19 cellular contexts compared by ENCODE assay signal in genomic region chr16:89013692-89014455, GRCh38. TPM values are rescaled to one million over a fixed set of nuclear protein-coding genes. Genes with fewer than 3 reads are reported as not detected.
A peak's percentile ranks its signal among the peaks of the same experiment; 100 is the strongest.
DNase-seq lines count a peak whose midpoint lies in the region; ATAC-seq and TF ChIP-seq lines count a peak whose summit lies in the region.
"Had no signal": no experiment of that assay in that cellular context is flagged by ENCODE, and none has a peak within 500 bp of the region (broad histone marks: within the 10 kb centered on the region; RNA-seq: fewer than 3 reads in every experiment).

No MANE protein-coding gene starts in this region.

- H3K27me3 Mint-ChIP-seq in natural killer cell treated with Interleukin-12 subunit alpha and Interleukin-12 subunit beta and Interleukin-15 and Interleukin-18, amount 100 ng/mL, for 72 hours = peaks cover 14 to 20% of the 10 kb centered on the region in 2 donors
- H3K27me3 Mint-ChIP-seq in natural killer cell (ENCODE audit: low read depth in 2 of 2) (peaks cover 7 to 9% of the 10 kb centered on the region in 2 donors), endodermal cell (ENCODE audit: insufficient read depth) (peaks cover 9% of the 10 kb centered on the region)

- H2AFZ ChIP-seq in osteoblast (ENCODE audit: low read length) = no peak overlapping the region

- H3K79me2 ChIP-seq in osteoblast (ENCODE audit: insufficient read depth, low read length) = no peaks in the 10 kb centered on the region

- no peak overlapping the region for H3K27ac ChIP-seq in endodermal cell (ENCODE audit: low read depth, low read length)
- no peak overlapping the region for H3K27ac ChIP-seq in osteoblast (ENCODE audit: low read depth, low read length)
- H3K27ac ChIP-seq: BLaER1 treated with 17β-estradiol and CSF1 and Interleukin-3, amounts not matched to agents 10 nM and 100 nM; HL-60 had no signal

- peak; percentile 35 for DNase-seq in natural killer cell treated with Interleukin-12 subunit alpha and Interleukin-12 subunit beta and Interleukin-15 and Interleukin-18, amount 100 ng/mL, for 72 hours (ENCODE audit: low spot score)
- DNase-seq in natural killer cell = no peak
- peak; percentile 28 for DNase-seq in endodermal cell
- peak; percentile 65 for DNase-seq in osteoblast (ENCODE audit: insufficient read length, low spot score, missing footprints)
- DNase-seq in HCEC 1CT = no peak
- no peak for DNase-seq in pons (ENCODE audit: low spot score)
- DNase-seq in activated CD4-positive, alpha-beta T cell treated with anti-CD3 and anti-CD28 coated beads for 1 hour = no peak
- DNase-seq: CD8-positive, alpha-beta T cell; H9; KBM-7; NCI-H1092 treated with DMSO at 0.1 percent for 48 hours; NCI-H1436 treated with DMSO at 0.1 percent for 48 hours; NCI-H2029; NCI-H446; NCI-H526; SHP77 had no signal

- intact Hi-C loops in natural killer cell (cut with micrococcal nuclease) = no loop called here

- no peaks in the 10 kb centered on the region for H3K4me1 ChIP-seq in endodermal cell (ENCODE audit: control insufficient read depth, insufficient read depth, low read length)
- H3K4me1 ChIP-seq in osteoblast (ENCODE audit: insufficient read depth, low read length) = no peaks in the 10 kb centered on the region
- H3K4me1 ChIP-seq: BLaER1 treated with 17β-estradiol and CSF1 and Interleukin-3, amounts not matched to agents 10 nM and 100 nM had no signal

- H3K27ac Mint-ChIP-seq in natural killer cell treated with Interleukin-12 subunit alpha and Interleukin-12 subunit beta and Interleukin-15 and Interleukin-18, amount 100 ng/mL, for 72 hours = no peak overlapping the region
- H3K27ac Mint-ChIP-seq in natural killer cell = no peak overlapping the region
- no peak overlapping the region for H3K27ac Mint-ChIP-seq in endodermal cell
- H3K27ac Mint-ChIP-seq: CD8-positive, alpha-beta T cell; H9 had no signal

- peaks cover 7% of the 10 kb centered on the region for H3K36me3 Mint-ChIP-seq in natural killer cell treated with Interleukin-12 subunit alpha and Interleukin-12 subunit beta and Interleukin-15 and Interleukin-18, amount 100 ng/mL, for 72 hours
- no peaks in the 10 kb centered on the region for H3K36me3 Mint-ChIP-seq in natural killer cell
- H3K36me3 Mint-ChIP-seq in endodermal cell (ENCODE audit: low read depth) = no peaks in the 10 kb centered on the region
- H3K36me3 Mint-ChIP-seq: CD8-positive, alpha-beta T cell had no signal

- H4K20me1 ChIP-seq in osteoblast (ENCODE audit: insufficient read depth, low read length) = no peaks in the 10 kb centered on the region

- WGBS in endodermal cell (ENCODE audit: insufficient coverage in 1 of 2, insufficient read length in 1 of 2), 2 experiments = 79 to 90% methylated on average over 12 to 22 of the region's 25 CpGs

- H3K9me3 ChIP-seq in endodermal cell (ENCODE audit: control insufficient read depth, low read length) (no peaks in the 10 kb centered on the region), osteoblast (ENCODE audit: low read depth, low read length) (no peaks in the 10 kb centered on the region)

- peaks cover 12% of the 10 kb centered on the region for H3K9me3 Mint-ChIP-seq in natural killer cell treated with Interleukin-12 subunit alpha and Interleukin-12 subunit beta and Interleukin-15 and Interleukin-18, amount 100 ng/mL, for 72 hours
- peaks cover 0 to 4% of the 10 kb centered on the region in 2 donors for H3K9me3 Mint-ChIP-seq in natural killer cell
- peaks cover 6% of the 10 kb centered on the region for H3K9me3 Mint-ChIP-seq in endodermal cell
- H3K9me3 Mint-ChIP-seq: CD8-positive, alpha-beta T cell had no signal

- peaks cover 9% of the 10 kb centered on the region in 2 donors for H3K4me1 Mint-ChIP-seq in natural killer cell treated with Interleukin-12 subunit alpha and Interleukin-12 subunit beta and Interleukin-15 and Interleukin-18, amount 100 ng/mL, for 72 hours (ENCODE audit: low read depth in 2 of 2)
- H3K4me1 Mint-ChIP-seq in natural killer cell (no peaks in the 10 kb centered on the region), endodermal cell (no peaks in the 10 kb centered on the region)

- no peak overlapping the region for H3K9ac ChIP-seq in endodermal cell (ENCODE audit: extremely low read depth, low read length, poor library complexity, severe bottlenecking)
- H3K9ac ChIP-seq: BLaER1 treated with 17β-estradiol and CSF1 and Interleukin-3, amounts not matched to agents 10 nM and 100 nM had no signal

- H3K4me2 ChIP-seq in osteoblast (ENCODE audit: insufficient read depth, low read length) = no peak overlapping the region
- H3K4me2 ChIP-seq: BLaER1 treated with 17β-estradiol and CSF1 and Interleukin-3, amounts not matched to agents 10 nM and 100 nM had no signal

- TF ChIP-seq CTCF in natural killer cell (IDR thresholded peaks at IDR 0.05) = no peak
- no peak for TF ChIP-seq CTCF in endodermal cell (conservative IDR thresholded peaks at IDR 0.05)
- no peak for TF ChIP-seq CTCF in osteoblast (IDR thresholded peaks at IDR 0.05; ENCODE audit: extremely low read depth, low read depth, low read length)

- no peaks in the 10 kb centered on the region for H3K36me3 ChIP-seq in endodermal cell (ENCODE audit: control insufficient read depth, insufficient read depth, low read length)
- no peaks in the 10 kb centered on the region for H3K36me3 ChIP-seq in osteoblast (ENCODE audit: insufficient read depth, low read length)
- H3K36me3 ChIP-seq: BLaER1 treated with 17β-estradiol and CSF1 and Interleukin-3, amounts not matched to agents 10 nM and 100 nM had no signal

- ATAC-seq in natural killer cell treated with Interleukin-12 subunit alpha and Interleukin-12 subunit beta and Interleukin-15 and Interleukin-18, amount 100 ng/mL, for 72 hours = no peak
- ATAC-seq in natural killer cell = no peak
- ATAC-seq: CD8-positive, alpha-beta T cell had no signal

- H3K4me3 Mint-ChIP-seq in natural killer cell treated with Interleukin-12 subunit alpha and Interleukin-12 subunit beta and Interleukin-15 and Interleukin-18, amount 100 ng/mL, for 72 hours = no peak overlapping the region
- no peak overlapping the region for H3K4me3 Mint-ChIP-seq in natural killer cell
- no peak overlapping the region for H3K4me3 Mint-ChIP-seq in endodermal cell
- H3K4me3 Mint-ChIP-seq: CD8-positive, alpha-beta T cell; H9 had no signal

- H3K4me3 ChIP-seq in endodermal cell (ENCODE audit: low read length) (no peak overlapping the region), osteoblast (ENCODE audit: insufficient read depth, low read length) (no peak overlapping the region)
- H3K4me3 ChIP-seq: BLaER1 treated with 17β-estradiol and CSF1 and Interleukin-3, amounts not matched to agents 10 nM and 100 nM had no signal

- H3K27me3 ChIP-seq in endodermal cell (ENCODE audit: control insufficient read depth, insufficient read depth, low read length, poor library complexity, severe bottlenecking) (no peaks in the 10 kb centered on the region), osteoblast (ENCODE audit: insufficient read depth, low read length) (no peaks in the 10 kb centered on the region)

RNA-seq across cellular contexts. Expression of gene CBFA2T3, which starts 36.9 kb away (rescaled TPM):
- total RNA-seq in natural killer cell treated with Interleukin-12 subunit alpha and Interleukin-12 subunit beta and Interleukin-15 and Interleukin-18, amount 100 ng/mL, for 72 hours = 1 to 10 TPM; 2.3 to 2.9 TPM
- total RNA-seq in natural killer cell (1 to 10 TPM; 2.5 to 7.8 (median 4.2) TPM), endodermal cell (1 to 10 TPM; 1.0 to 3.1 TPM), osteoblast (not detected in 2 replicates)
- 5.5 TPM for polyA plus RNA-seq in endodermal cell (2013, experiment 1 of 2)
- polyA plus RNA-seq in endodermal cell (2013, experiment 2 of 2) = 4.3 TPM
- total RNA-seq: Daoy had no signal

Comparison
In these comparisons a context has a peak if more than half of its experiments do, and no peak if none do; other contexts are left out.
1. DNase-seq: peak in natural killer cell treated with Interleukin-12 subunit alpha and Interleukin-12 subunit beta and Interleukin-15 and Interleukin-18, amount 100 ng/mL, for 72 hours (single experiment), endodermal cell (single experiment) and osteoblast (single experiment); none in natural killer cell (single experiment), HCEC 1CT (single experiment), pons (single experiment) and activated CD4-positive, alpha-beta T cell treated with anti-CD3 and anti-CD28 coated beads for 1 hour (single experiment).